8 cellular contexts compared by ENCODE assay signal in genomic region chr18:35344736-35345459, GRCh38. TPM values are rescaled to one million over a fixed set of nuclear protein-coding genes. Genes with fewer than 3 reads are reported as not detected.
DNase-seq lines count a peak whose midpoint lies in the region; ATAC-seq, FAIRE-seq and TF ChIP-seq lines count a peak whose summit lies in the region.

No MANE protein-coding gene starts in this region.

- no peaks in the 10 kb centered on the region for H3K9me3 Mint-ChIP-seq in CD8-positive, alpha-beta memory T cell
- H3K9me3 Mint-ChIP-seq in astrocyte (ENCODE audit: unreplicated experiment): no peaks in the 10 kb centered on the region

- no peaks in the 10 kb centered on the region for H3K27me3 ChIP-seq in CD8-positive, alpha-beta memory T cell (ENCODE audit: insufficient read depth, low read length, poor library complexity, severe bottlenecking)
- H3K27me3 ChIP-seq in astrocyte (ENCODE audit: insufficient read depth, low read length): no peaks in the 10 kb centered on the region
- no peaks in the 10 kb centered on the region for H3K27me3 ChIP-seq in lung (ENCODE audit: control insufficient read depth, insufficient read depth)

- peak overlapping the region; percentile 88 for H3K4me3 ChIP-seq in CD8-positive, alpha-beta memory T cell (ENCODE audit: low read length)
- H3K4me3 ChIP-seq in astrocyte (ENCODE audit: insufficient read depth, low read depth, low read length) (peak overlapping the region; percentile 72), lung (peak overlapping the region; percentile 91)

- TF ChIP-seq CTCF in astrocyte (IDR thresholded peaks at IDR 0.05; ENCODE audit: insufficient read depth, low read depth, low read length): no peak
- no peak for TF ChIP-seq CTCF in lung (IDR thresholded peaks at IDR 0.05; ENCODE audit: control extremely low read depth, extremely low read depth)

- H3K27ac Mint-ChIP-seq in CD8-positive, alpha-beta memory T cell: peak overlapping the region; percentile 93 to 99 (median 98)
- H3K27ac Mint-ChIP-seq in astrocyte (ENCODE audit: unreplicated experiment): peak overlapping the region; percentile 97

- peak overlapping the region; percentile 100 for H3K9ac ChIP-seq in astrocyte (ENCODE audit: low read length)

- no peaks in the 10 kb centered on the region for H3K9me3 ChIP-seq in CD8-positive, alpha-beta memory T cell (ENCODE audit: low read length)
- H3K9me3 ChIP-seq in astrocyte (ENCODE audit: insufficient read depth, low read depth, low read length) (no peaks in the 10 kb centered on the region), lung (ENCODE audit: control insufficient read depth in 2 of 2, insufficient read depth in 1 of 2, low read length in 1 of 2) (no peaks in the 10 kb centered on the region)

- ATAC-seq in HG03457 (IDR thresholded peaks at IDR 0.05; ENCODE audit: unreplicated experiment) (peak; percentile 5), lung (ENCODE audit: insufficient read depth, low FRiP score) (no peak), HG03196 (IDR thresholded peaks at IDR 0.05; ENCODE audit: unreplicated experiment) (no peak)

- H3K36me3 Mint-ChIP-seq in CD8-positive, alpha-beta memory T cell: peaks cover 0 to 27% (median 2%) of the 10 kb centered on the region in 3 donors
- H3K36me3 Mint-ChIP-seq in astrocyte (ENCODE audit: low read depth, unreplicated experiment): peaks cover 6% of the 10 kb centered on the region

- CTCF ChIA-PET in CD8-positive, alpha-beta memory T cell (lab: Charles Lee): interaction anchor here (0.9 to 1.6 kb wide), 7 partner anchors 9 to 318 kb away, joined by 3 to 8 read pairs (median 3); partner anchors contain the start of gene ZSCAN30

- POLR2A ChIA-PET in CD8-positive, alpha-beta memory T cell (lab: Charles Lee): interaction anchor here (0.6 to 2.3 kb wide), 5 partner anchors 42 to 368 kb away, joined by 3 to 10 read pairs (median 5); partner anchors contain the start of genes MAPRE2 and ZNF397

- H3K4me3 Mint-ChIP-seq in CD8-positive, alpha-beta memory T cell: peak overlapping the region; percentile 96 to 99 (median 97)
- H3K4me3 Mint-ChIP-seq in astrocyte (ENCODE audit: unreplicated experiment): peak overlapping the region; percentile 99

- peaks cover 33% of the 10 kb centered on the region for H3K4me1 ChIP-seq in CD8-positive, alpha-beta memory T cell (ENCODE audit: insufficient read depth, low read length)
- H3K4me1 ChIP-seq in astrocyte (ENCODE audit: insufficient read depth, low read length) (peaks cover 11% of the 10 kb centered on the region), lung (ENCODE audit: control insufficient read depth in 2 of 2, insufficient read depth in 2 of 2, low read length in 2 of 2) (peaks cover 5 to 9% of the 10 kb centered on the region in 2 donors)

- peak; percentile 43 for FAIRE-seq in astrocyte (lab: Jason Lieb, UNC)

- 49 to 53% methylated on average over 12 of the region's 12 CpGs for WGBS in lung, 2 donors

- DNase-seq in CD8-positive, alpha-beta memory T cell: no peak
- DNase-seq in astrocyte (ENCODE audit: low read depth): peak; percentile 51
- DNase-seq in lung (ENCODE audit: low spot score): no peak
- DNase-seq in cerebellar cortex (ENCODE audit: low spot score): no peak
- DNase-seq in stimulated activated CD4-positive, alpha-beta T cell treated with anti-CD3 and anti-CD28 coated beads, Interleukin-2, amount 100 ng/mL, for 24 hours: no peak
- DNase-seq in NCI-H1694 treated with DMSO at 0.1 percent for 48 hours (lab: John Stamatoyannopoulos, UW): no peak

- H4K20me1 ChIP-seq in astrocyte (ENCODE audit: insufficient read depth, low read length): peaks cover 37% of the 10 kb centered on the region

- H3K4me1 Mint-ChIP-seq in CD8-positive, alpha-beta memory T cell: peaks cover 36 to 53% (median 39%) of the 10 kb centered on the region in 3 donors
- no peaks in the 10 kb centered on the region for H3K4me1 Mint-ChIP-seq in astrocyte (ENCODE audit: low read depth, unreplicated experiment)

- peaks cover 46% of the 10 kb centered on the region for H3K79me2 ChIP-seq in astrocyte (ENCODE audit: insufficient read depth, low read length)

- peak overlapping the region; percentile 82 for H3K4me2 ChIP-seq in astrocyte (ENCODE audit: low read length)

- peak overlapping the region; percentile 99 for H3K27ac ChIP-seq in CD8-positive, alpha-beta memory T cell (ENCODE audit: low read depth, low read length)
- H3K27ac ChIP-seq in astrocyte (ENCODE audit: low read depth, low read length) (peak overlapping the region; percentile 99), lung (ENCODE audit: low read depth in 1 of 2, low read length in 1 of 2) (peak overlapping the region; percentile 97 to 99)

- peaks cover 6% of the 10 kb centered on the region for H3K36me3 ChIP-seq in CD8-positive, alpha-beta memory T cell (ENCODE audit: insufficient read depth, low read length)
- H3K36me3 ChIP-seq in astrocyte (ENCODE audit: insufficient read depth, low read length) (peaks cover 11% of the 10 kb centered on the region), lung (ENCODE audit: control insufficient read depth in 2 of 2, insufficient read depth in 2 of 2, low read length in 2 of 2) (peaks cover 4% of the 10 kb centered on the region in 2 donors)

- H3K27me3 Mint-ChIP-seq in CD8-positive, alpha-beta memory T cell: no peaks in the 10 kb centered on the region
- peaks cover 2% of the 10 kb centered on the region for H3K27me3 Mint-ChIP-seq in astrocyte (ENCODE audit: low read depth, unreplicated experiment)

- H2AFZ ChIP-seq in astrocyte (ENCODE audit: low read depth, low read length): peak overlapping the region; percentile 89

RNA-seq across cellular contexts. Expression of gene ZNF24, which starts 0.7 kb away (rescaled TPM):
- 10 to 100 TPM; 52.1 to 52.6 TPM for total RNA-seq in CD8-positive, alpha-beta memory T cell
- polyA plus RNA-seq in CD8-positive, alpha-beta memory T cell: 100 TPM
- 55.5 and 55.6 TPM in 2 replicates for total RNA-seq in astrocyte
- 10 to 100 TPM; 45.5 to 67.9 TPM for total RNA-seq in lung
- 10 to 100 TPM; 14.3 to 17.9 TPM for polyA plus RNA-seq in lung

RNA-seq across cellular contexts. Expression of gene ZNF396, which starts 32.2 kb away (rescaled TPM):
- total RNA-seq in CD8-positive, alpha-beta memory T cell: 1 to 10 TPM; 1.2 to 1.7 TPM
- 0.87 TPM for polyA plus RNA-seq in CD8-positive, alpha-beta memory T cell
- total RNA-seq in astrocyte: 1.3 and 1.4 TPM in 2 replicates
- total RNA-seq in lung: 1 to 10 TPM; 6.3 to 6.7 TPM
- 1 to 10 TPM; 2.4 to 2.7 TPM for polyA plus RNA-seq in lung

RNA-seq across cellular contexts. Expression of gene ZSCAN30, which starts 54.9 kb away (rescaled TPM):
- total RNA-seq in CD8-positive, alpha-beta memory T cell: 10 to 100 TPM in 1 of 2 experiments, 1 to 10 TPM in 1; 8.9 to 10.8 TPM
- 3.0 TPM for polyA plus RNA-seq in CD8-positive, alpha-beta memory T cell
- total RNA-seq in astrocyte: 19.0 and 20.4 TPM in 2 replicates
- total RNA-seq in lung: 10 to 100 TPM; 14.6 to 42.6 TPM
- polyA plus RNA-seq in lung: 1 to 10 TPM; 5.7 to 9.7 TPM
